Comparison of ENCODE assay signal across 8 cellular contexts in the genomic region with DNA sequence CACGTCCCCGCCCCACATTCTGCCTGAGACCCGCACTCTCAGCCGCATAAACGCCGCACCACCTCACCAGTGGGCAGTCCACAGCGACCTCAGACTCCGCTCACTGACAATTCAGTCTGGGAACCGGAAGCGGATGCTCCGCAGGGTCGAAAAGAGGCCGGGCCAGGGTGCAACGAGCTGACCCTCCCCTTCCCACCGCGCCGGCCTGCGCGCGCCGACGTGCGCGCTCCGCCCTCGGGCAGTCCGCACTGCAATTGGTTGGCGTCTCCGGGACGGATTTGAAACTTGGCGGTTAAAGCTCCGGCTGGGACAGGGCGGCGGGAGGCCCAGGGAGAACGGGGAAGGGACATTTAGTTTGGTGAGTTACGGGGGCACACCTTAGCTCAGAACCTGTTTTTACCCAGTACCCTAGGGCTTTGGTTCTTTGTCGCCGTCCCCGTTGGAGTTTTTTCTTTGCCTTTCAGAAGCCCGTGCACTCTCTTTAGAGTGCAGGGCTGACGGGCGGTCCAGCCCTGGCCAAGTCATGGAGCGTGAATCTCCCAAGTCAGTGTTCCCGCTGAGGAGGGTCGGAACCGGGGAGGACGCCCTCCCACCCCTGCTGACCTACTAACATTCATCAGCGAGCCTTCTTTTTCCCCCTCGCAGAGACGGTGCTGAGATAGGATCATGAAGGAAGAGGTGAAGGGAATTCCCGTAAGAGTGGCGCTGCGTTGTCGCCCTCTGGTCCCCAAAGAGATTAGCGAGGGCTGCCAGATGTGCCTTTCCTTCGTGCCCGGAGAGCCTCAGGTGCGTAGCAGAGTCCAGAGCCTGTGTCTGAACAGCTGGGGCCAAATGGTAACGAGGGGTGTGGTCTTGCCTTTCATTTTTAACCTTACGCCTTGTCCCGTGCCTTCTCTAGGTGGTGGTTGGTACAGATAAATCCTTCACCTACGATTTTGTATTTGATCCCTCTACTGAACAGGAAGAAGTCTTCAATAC. TPM values are rescaled to one million over a fixed set of nuclear protein-coding genes. Genes with fewer than 3 reads are reported as not detected.
DNase-seq lines count a peak whose midpoint lies in the region; ATAC-seq and TF ChIP-seq lines count a peak whose summit lies in the region.

A gene with protein sequence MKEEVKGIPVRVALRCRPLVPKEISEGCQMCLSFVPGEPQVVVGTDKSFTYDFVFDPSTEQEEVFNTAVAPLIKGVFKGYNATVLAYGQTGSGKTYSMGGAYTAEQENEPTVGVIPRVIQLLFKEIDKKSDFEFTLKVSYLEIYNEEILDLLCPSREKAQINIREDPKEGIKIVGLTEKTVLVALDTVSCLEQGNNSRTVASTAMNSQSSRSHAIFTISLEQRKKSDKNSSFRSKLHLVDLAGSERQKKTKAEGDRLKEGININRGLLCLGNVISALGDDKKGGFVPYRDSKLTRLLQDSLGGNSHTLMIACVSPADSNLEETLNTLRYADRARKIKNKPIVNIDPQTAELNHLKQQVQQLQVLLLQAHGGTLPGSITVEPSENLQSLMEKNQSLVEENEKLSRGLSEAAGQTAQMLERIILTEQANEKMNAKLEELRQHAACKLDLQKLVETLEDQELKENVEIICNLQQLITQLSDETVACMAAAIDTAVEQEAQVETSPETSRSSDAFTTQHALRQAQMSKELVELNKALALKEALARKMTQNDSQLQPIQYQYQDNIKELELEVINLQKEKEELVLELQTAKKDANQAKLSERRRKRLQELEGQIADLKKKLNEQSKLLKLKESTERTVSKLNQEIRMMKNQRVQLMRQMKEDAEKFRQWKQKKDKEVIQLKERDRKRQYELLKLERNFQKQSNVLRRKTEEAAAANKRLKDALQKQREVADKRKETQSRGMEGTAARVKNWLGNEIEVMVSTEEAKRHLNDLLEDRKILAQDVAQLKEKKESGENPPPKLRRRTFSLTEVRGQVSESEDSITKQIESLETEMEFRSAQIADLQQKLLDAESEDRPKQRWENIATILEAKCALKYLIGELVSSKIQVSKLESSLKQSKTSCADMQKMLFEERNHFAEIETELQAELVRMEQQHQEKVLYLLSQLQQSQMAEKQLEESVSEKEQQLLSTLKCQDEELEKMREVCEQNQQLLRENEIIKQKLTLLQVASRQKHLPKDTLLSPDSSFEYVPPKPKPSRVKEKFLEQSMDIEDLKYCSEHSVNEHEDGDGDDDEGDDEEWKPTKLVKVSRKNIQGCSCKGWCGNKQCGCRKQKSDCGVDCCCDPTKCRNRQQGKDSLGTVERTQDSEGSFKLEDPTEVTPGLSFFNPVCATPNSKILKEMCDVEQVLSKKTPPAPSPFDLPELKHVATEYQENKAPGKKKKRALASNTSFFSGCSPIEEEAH (plus strand): TSS at position 312 of the 978 bp plus-strand sequence. CDS start 355 bp downstream, at position 667.
A gene with protein sequence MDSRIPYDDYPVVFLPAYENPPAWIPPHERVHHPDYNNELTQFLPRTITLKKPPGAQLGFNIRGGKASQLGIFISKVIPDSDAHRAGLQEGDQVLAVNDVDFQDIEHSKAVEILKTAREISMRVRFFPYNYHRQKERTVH (minus strand): TSS at position 135 of the 978 bp plus-strand sequence. CDS start 586 bp downstream, outside the sequence.

- peak within 1 kb of the TSS; percentile 43 to 67 (median 56) for H3K4me3 ChIP-seq in esophagus squamous epithelium

- H3K4me1 Mint-ChIP-seq in naive B cell, result peaks cover 0 to 13% (median 0%) of the 10 kb centered on the region in 3 donors
- no peaks in the 10 kb centered on the region for H3K4me1 Mint-ChIP-seq in stimulated activated effector memory CD8-positive, alpha-beta T cell treated with anti-CD3 and anti-CD28 coated beads, Interleukin-12 subunit alpha, Interleukin-12 subunit beta, amount 100 ng/mL, for 72 hours

- 40% methylated on average over 19 of the region's 62 CpGs; no CpG with 5 or more reads in 1 of the 2 donors for WGBS in esophagus squamous epithelium, 2 donors

- ATAC-seq in GM21526 (IDR thresholded peaks at IDR 0.05; ENCODE audit: low FRiP score, unreplicated experiment) (peak; percentile 95), naive B cell (ENCODE audit: low read depth in 2 of 2) (peak; percentile 98)
- peak; percentile 99 for ATAC-seq in stimulated activated effector memory CD8-positive, alpha-beta T cell treated with anti-CD3 and anti-CD28 coated beads, Interleukin-12 subunit alpha, Interleukin-12 subunit beta, amount 100 ng/mL, for 72 hours

- peak within 1 kb of the TSS; percentile 76 to 86 (median 83) for H3K27ac ChIP-seq in esophagus squamous epithelium

- H3K27me3 ChIP-seq in esophagus squamous epithelium, result no peaks in the 10 kb centered on the region

- intact Hi-C loops in esophagus squamous epithelium (cut with DNase I), result no loop called here

- H3K9me3 Mint-ChIP-seq in naive B cell, result peaks cover 0 to 2% (median 0%) of the 10 kb centered on the region in 7 donors
- no peaks in the 10 kb centered on the region for H3K9me3 Mint-ChIP-seq in stimulated activated effector memory CD8-positive, alpha-beta T cell treated with anti-CD3 and anti-CD28 coated beads, Interleukin-12 subunit alpha, Interleukin-12 subunit beta, amount 100 ng/mL, for 72 hours

- H3K36me3 ChIP-seq in esophagus squamous epithelium, result peaks cover 0 to 32% (median 0%) of the 10 kb centered on the region in 3 donors

- H3K9me3 ChIP-seq in esophagus squamous epithelium, result no peaks in the 10 kb centered on the region

- H3K27ac Mint-ChIP-seq in naive B cell, result peak within 1 kb of the TSS in 4 of 6 donors; percentile 44 to 70 (median 60)
- peak within 1 kb of the TSS; percentile 80 for H3K27ac Mint-ChIP-seq in stimulated activated effector memory CD8-positive, alpha-beta T cell treated with anti-CD3 and anti-CD28 coated beads, Interleukin-12 subunit alpha, Interleukin-12 subunit beta, amount 100 ng/mL, for 72 hours

- H3K4me3 Mint-ChIP-seq in naive B cell, result peak within 1 kb of the TSS; percentile 81 to 91 (median 88)
- H3K4me3 Mint-ChIP-seq in stimulated activated effector memory CD8-positive, alpha-beta T cell treated with anti-CD3 and anti-CD28 coated beads, Interleukin-12 subunit alpha, Interleukin-12 subunit beta, amount 100 ng/mL, for 72 hours, result peak within 1 kb of the TSS; percentile 78

- DNase-seq in DMS153 treated with DMSO at 0.1 percent for 48 hours (lab: John Stamatoyannopoulos, UW; ENCODE audit: unreplicated experiment), result peak; percentile 28
- DNase-seq in HuH-7 (ENCODE audit: low spot score), result peak; percentile 94
- DNase-seq in activated T-cell treated with anti-CD3 and anti-CD28 coated beads, Interleukin-2, amount 50 U/mL, for 48 hours, result peak; percentile 83 to 87
- DNase-seq in esophagus squamous epithelium (lab: John Stamatoyannopoulos, UW), result peak; percentile 36
- peak; percentile 69 for DNase-seq in naive B cell
- peak; percentile 60 to 86 for DNase-seq in stimulated activated effector memory CD8-positive, alpha-beta T cell treated with anti-CD3 and anti-CD28 coated beads, Interleukin-12 subunit alpha, Interleukin-12 subunit beta, amount 100 ng/mL, for 72 hours (ENCODE audit: low spot score in 2 of 2)

- no peaks in the 10 kb centered on the region for H3K27me3 Mint-ChIP-seq in naive B cell

- peaks cover 0 to 19% (median 5%) of the 10 kb centered on the region in 3 donors for H3K4me1 ChIP-seq in esophagus squamous epithelium

- TF ChIP-seq CTCF in esophagus squamous epithelium (IDR thresholded peaks at IDR 0.05), result no peak

- peaks cover 0 to 9% of the 10 kb centered on the region in 2 donors for H3K36me3 Mint-ChIP-seq in naive B cell
- H3K36me3 Mint-ChIP-seq in stimulated activated effector memory CD8-positive, alpha-beta T cell treated with anti-CD3 and anti-CD28 coated beads, Interleukin-12 subunit alpha, Interleukin-12 subunit beta, amount 100 ng/mL, for 72 hours, result peaks cover 19% of the 10 kb centered on the region

- no peak for TF ChIP-seq POLR2A in esophagus squamous epithelium (IDR thresholded peaks at IDR 0.05)

TF ChIP-seq in PFSK-1, 5 proteins besides CTCF, POLR2A, EP300 and RAD21:
- 0 out of 2 replicates have a peak, but pooled peaks have one; percentile 76 for TF ChIP-seq SIN3A (IDR thresholded peaks at IDR 0.05; ENCODE audit: borderline replicate concordance, insufficient read depth, low read length)
- TF ChIP-seq POLR2AphosphoS5 (IDR thresholded peaks at IDR 0.05; ENCODE audit: low read depth, low read length), result peak; percentile 79
- TF ChIP-seq TAF1 (IDR thresholded peaks at IDR 0.05; ENCODE audit: borderline replicate concordance, insufficient read depth, low read length), result peak; percentile 60; the same call in 1 of the 2 replicates
- TF ChIP-seq FOXP2 (optimal IDR thresholded peaks at IDR 0.05; ENCODE audit: borderline replicate concordance, extremely low read depth, extremely low read length, insufficient read depth), result peak; percentile 43
- TF ChIP-seq, protein P1, sequence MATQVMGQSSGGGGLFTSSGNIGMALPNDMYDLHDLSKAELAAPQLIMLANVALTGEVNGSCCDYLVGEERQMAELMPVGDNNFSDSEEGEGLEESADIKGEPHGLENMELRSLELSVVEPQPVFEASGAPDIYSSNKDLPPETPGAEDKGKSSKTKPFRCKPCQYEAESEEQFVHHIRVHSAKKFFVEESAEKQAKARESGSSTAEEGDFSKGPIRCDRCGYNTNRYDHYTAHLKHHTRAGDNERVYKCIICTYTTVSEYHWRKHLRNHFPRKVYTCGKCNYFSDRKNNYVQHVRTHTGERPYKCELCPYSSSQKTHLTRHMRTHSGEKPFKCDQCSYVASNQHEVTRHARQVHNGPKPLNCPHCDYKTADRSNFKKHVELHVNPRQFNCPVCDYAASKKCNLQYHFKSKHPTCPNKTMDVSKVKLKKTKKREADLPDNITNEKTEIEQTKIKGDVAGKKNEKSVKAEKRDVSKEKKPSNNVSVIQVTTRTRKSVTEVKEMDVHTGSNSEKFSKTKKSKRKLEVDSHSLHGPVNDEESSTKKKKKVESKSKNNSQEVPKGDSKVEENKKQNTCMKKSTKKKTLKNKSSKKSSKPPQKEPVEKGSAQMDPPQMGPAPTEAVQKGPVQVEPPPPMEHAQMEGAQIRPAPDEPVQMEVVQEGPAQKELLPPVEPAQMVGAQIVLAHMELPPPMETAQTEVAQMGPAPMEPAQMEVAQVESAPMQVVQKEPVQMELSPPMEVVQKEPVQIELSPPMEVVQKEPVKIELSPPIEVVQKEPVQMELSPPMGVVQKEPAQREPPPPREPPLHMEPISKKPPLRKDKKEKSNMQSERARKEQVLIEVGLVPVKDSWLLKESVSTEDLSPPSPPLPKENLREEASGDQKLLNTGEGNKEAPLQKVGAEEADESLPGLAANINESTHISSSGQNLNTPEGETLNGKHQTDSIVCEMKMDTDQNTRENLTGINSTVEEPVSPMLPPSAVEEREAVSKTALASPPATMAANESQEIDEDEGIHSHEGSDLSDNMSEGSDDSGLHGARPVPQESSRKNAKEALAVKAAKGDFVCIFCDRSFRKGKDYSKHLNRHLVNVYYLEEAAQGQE (IDR thresholded peaks at IDR 0.05; ENCODE audit: insufficient read depth in 1 of 2, low read depth in 2 of 2, low read length in 2 of 2), result no peak

RNA-seq across cellular contexts. Expression of the first gene that starts in this region (rescaled TPM):
- polyA plus RNA-seq in PFSK-1 (2012; ENCODE audit: insufficient read length, low read depth), result 12.0 TPM
- total RNA-seq in esophagus squamous epithelium, result 10 to 100 TPM in 1 of 4 donors, 1 to 10 TPM in 3; 2.5 to 11.0 (median 4.4) TPM
- not detected for polyA plus RNA-seq in naive B cell (ENCODE audit: low read depth in 6 of 6)

RNA-seq across cellular contexts. Expression of the second gene that starts in this region (rescaled TPM):
- polyA plus RNA-seq in PFSK-1 (2012; ENCODE audit: insufficient read length, low read depth), result 34.5 TPM
- total RNA-seq in esophagus squamous epithelium, result 10 to 100 TPM; 26.3 to 39.2 (median 31.0) TPM
- 10 to 100 TPM; 12.8 to 26.1 (median 17.6) TPM for polyA plus RNA-seq in naive B cell (ENCODE audit: low read depth in 6 of 6)

Comparison
In these comparisons a context has a peak if more than half of its experiments do, and no peak if none do; other contexts are left out.
1. Peak in every context shown above with its lines: DNase-seq, ATAC-seq, H3K4me3 ChIP-seq and H3K27ac ChIP-seq.
2. DNase-seq: peak in every context shown above with its lines; median percentile 94 in HuH-7; 85 in activated T-cell treated with anti-CD3 and anti-CD28 coated beads, Interleukin-2, amount 50 U/mL, for 48 hours; 73 in stimulated activated effector memory CD8-positive, alpha-beta T cell treated with anti-CD3 and anti-CD28 coated beads, Interleukin-12 subunit alpha, Interleukin-12 subunit beta, amount 100 ng/mL, for 72 hours; 69 in naive B cell; 36 in esophagus squamous epithelium; 28 in DMS153 treated with DMSO at 0.1 percent for 48 hours.